In the genomic region with DNA sequence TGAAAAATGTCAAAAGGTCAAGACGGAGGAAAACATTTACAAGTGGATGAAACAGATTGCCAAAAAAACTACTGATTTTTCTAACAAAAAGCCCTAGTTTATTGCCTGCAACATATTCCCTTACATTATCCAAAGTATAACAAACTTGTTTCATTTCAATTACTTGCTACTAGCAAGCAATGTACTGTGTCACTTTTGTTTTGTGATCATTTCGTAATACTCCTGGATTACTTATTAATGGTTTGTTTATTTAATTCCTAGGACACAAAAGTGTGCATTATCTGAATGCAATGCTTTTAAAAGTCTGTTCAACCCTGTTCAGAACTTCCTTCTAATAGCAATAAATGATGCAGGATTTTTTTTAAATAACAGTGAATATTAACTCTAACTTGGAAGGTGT, we compare ENCODE assay signal across 2 cellular contexts.
TF ChIP-seq lines count a peak whose summit lies in the region.

No MANE protein-coding gene starts in this region.

TF ChIP-seq in IMR-90, 13 proteins besides CTCF, POLR2A, EP300 and RAD21:
- TF ChIP-seq NFE2L2 (IDR thresholded peaks at IDR 0.05; ENCODE audit: low read depth, low read length) = no peak
- peak; percentile 71; the same call in 1 of the 2 replicates for TF ChIP-seq CEBPB (IDR thresholded peaks at IDR 0.05; ENCODE audit: low read depth, low read length)

TF ChIP-seq in HepG2, 621 proteins besides CTCF, POLR2A, EP300 and RAD21 (continues in another document):
- TF ChIP-seq, protein P1, sequence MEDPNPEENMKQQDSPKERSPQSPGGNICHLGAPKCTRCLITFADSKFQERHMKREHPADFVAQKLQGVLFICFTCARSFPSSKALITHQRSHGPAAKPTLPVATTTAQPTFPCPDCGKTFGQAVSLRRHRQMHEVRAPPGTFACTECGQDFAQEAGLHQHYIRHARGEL (CRISPR knock-in tag; IDR thresholded peaks at IDR 0.05) = no peak
- TF ChIP-seq SAP130 (CRISPR knock-in tag; IDR thresholded peaks at IDR 0.05; ENCODE audit: low read depth) = peak; percentile 54
- TF ChIP-seq, protein P2, sequence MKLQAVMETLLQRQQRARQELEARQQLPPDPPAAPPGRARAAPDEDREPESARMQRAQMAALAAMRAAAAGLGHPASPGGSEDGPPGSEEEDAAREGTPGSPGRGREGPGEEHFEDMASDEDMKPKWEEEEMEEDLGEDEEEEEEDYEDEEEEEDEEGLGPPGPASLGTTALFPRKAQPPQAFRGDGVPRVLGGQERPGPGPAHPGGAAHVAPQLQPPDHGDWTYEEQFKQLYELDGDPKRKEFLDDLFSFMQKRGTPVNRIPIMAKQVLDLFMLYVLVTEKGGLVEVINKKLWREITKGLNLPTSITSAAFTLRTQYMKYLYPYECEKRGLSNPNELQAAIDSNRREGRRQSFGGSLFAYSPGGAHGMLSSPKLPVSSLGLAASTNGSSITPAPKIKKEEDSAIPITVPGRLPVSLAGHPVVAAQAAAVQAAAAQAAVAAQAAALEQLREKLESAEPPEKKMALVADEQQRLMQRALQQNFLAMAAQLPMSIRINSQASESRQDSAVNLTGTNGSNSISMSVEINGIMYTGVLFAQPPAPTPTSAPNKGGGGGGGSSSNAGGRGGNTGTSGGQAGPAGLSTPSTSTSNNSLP (IDR thresholded peaks at IDR 0.05; ENCODE audit: low read depth, low read length) = peak; percentile 94
- TF ChIP-seq NCOA2 (CRISPR knock-in tag; IDR thresholded peaks at IDR 0.05) = peak; percentile 69
- peak; percentile 76; the same call in 1 of the 2 replicates for TF ChIP-seq SOX5 (CRISPR knock-in tag; IDR thresholded peaks at IDR 0.05; ENCODE audit: borderline replicate concordance)
- TF ChIP-seq SOX13 (IDR thresholded peaks at IDR 0.05) = no peak
- peak in 1 of 2 experiments; percentile 80; a peak in 1 of 4 replicates for TF ChIP-seq SOX13 (CRISPR knock-in tag; conservative IDR thresholded peaks at IDR 0.05 in 1 of 2, IDR thresholded peaks at IDR 0.05 in 1 of 2)
- TF ChIP-seq, protein P3, sequence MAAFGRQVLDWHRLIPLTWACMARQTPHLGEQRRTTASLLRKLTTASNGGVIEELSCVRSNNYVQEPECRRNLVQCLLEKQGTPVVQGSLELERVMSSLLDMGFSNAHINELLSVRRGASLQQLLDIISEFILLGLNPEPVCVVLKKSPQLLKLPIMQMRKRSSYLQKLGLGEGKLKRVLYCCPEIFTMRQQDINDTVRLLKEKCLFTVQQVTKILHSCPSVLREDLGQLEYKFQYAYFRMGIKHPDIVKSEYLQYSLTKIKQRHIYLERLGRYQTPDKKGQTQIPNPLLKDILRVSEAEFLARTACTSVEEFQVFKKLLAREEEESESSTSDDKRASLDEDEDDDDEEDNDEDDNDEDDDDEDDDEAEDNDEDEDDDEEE (CRISPR knock-in tag; IDR thresholded peaks at IDR 0.05) = no peak
- 0 out of 2 replicates have a peak, but pooled peaks have one; percentile 21 for TF ChIP-seq CREM (IDR thresholded peaks at IDR 0.05)
- no peak for TF ChIP-seq CREM (CRISPR knock-in tag; IDR thresholded peaks at IDR 0.05)
- TF ChIP-seq, protein P4, sequence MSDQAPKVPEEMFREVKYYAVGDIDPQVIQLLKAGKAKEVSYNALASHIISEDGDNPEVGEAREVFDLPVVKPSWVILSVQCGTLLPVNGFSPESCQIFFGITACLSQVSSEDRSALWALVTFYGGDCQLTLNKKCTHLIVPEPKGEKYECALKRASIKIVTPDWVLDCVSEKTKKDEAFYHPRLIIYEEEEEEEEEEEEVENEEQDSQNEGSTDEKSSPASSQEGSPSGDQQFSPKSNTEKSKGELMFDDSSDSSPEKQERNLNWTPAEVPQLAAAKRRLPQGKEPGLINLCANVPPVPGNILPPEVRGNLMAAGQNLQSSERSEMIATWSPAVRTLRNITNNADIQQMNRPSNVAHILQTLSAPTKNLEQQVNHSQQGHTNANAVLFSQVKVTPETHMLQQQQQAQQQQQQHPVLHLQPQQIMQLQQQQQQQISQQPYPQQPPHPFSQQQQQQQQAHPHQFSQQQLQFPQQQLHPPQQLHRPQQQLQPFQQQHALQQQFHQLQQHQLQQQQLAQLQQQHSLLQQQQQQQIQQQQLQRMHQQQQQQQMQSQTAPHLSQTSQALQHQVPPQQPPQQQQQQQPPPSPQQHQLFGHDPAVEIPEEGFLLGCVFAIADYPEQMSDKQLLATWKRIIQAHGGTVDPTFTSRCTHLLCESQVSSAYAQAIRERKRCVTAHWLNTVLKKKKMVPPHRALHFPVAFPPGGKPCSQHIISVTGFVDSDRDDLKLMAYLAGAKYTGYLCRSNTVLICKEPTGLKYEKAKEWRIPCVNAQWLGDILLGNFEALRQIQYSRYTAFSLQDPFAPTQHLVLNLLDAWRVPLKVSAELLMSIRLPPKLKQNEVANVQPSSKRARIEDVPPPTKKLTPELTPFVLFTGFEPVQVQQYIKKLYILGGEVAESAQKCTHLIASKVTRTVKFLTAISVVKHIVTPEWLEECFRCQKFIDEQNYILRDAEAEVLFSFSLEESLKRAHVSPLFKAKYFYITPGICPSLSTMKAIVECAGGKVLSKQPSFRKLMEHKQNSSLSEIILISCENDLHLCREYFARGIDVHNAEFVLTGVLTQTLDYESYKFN (CRISPR knock-in tag; conservative IDR thresholded peaks at IDR 0.05) = peak; percentile 67
- TF ChIP-seq PAWR (CRISPR knock-in tag; IDR thresholded peaks at IDR 0.05; ENCODE audit: borderline replicate concordance) = no peak
- peak; percentile 29; the same call in 1 of the 2 replicates for TF ChIP-seq ZNF652 (CRISPR knock-in tag; IDR thresholded peaks at IDR 0.05; ENCODE audit: borderline replicate concordance, low read depth)
- TF ChIP-seq KAT8 (CRISPR knock-in tag; IDR thresholded peaks at IDR 0.05) = 0 out of 2 replicates have a peak, but pooled peaks have one; percentile 14
- TF ChIP-seq MIXL1 (CRISPR knock-in tag; IDR thresholded peaks at IDR 0.05) = peak; percentile 90
- TF ChIP-seq ZNF24 (IDR thresholded peaks at IDR 0.05) = no peak
- peak; percentile 17; the same call in 1 of the 2 replicates for TF ChIP-seq POGZ (CRISPR knock-in tag; IDR thresholded peaks at IDR 0.05)
- TF ChIP-seq ELF3 (CRISPR knock-in tag; IDR thresholded peaks at IDR 0.05) = peak; percentile 75
- TF ChIP-seq DPF2 (CRISPR knock-in tag; IDR thresholded peaks at IDR 0.05; ENCODE audit: borderline replicate concordance, low read depth) = peak; percentile 18; the same call in 1 of the 2 replicates
- TF ChIP-seq, protein P5, sequence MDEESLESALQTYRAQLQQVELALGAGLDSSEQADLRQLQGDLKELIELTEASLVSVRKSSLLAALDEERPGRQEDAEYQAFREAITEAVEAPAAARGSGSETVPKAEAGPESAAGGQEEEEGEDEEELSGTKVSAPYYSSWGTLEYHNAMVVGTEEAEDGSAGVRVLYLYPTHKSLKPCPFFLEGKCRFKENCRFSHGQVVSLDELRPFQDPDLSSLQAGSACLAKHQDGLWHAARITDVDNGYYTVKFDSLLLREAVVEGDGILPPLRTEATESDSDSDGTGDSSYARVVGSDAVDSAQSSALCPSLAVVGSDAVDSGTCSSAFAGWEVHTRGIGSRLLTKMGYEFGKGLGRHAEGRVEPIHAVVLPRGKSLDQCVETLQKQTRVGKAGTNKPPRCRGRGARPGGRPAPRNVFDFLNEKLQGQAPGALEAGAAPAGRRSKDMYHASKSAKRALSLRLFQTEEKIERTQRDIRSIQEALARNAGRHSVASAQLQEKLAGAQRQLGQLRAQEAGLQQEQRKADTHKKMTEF (CRISPR knock-in tag; IDR thresholded peaks at IDR 0.05) = peak; percentile 58; the same call in 1 of the 2 replicates
- TF ChIP-seq GATAD2A (CRISPR knock-in tag; IDR thresholded peaks at IDR 0.05) = peak; percentile 83
- TF ChIP-seq FOXA1 (IDR thresholded peaks at IDR 0.05) = no peak
- TF ChIP-seq FOXA1 (CRISPR knock-in tag; IDR thresholded peaks at IDR 0.05) = peak; percentile 53
- peak; percentile 16; the same call in 1 of the 2 replicates for TF ChIP-seq BCL6 (CRISPR knock-in tag; IDR thresholded peaks at IDR 0.05)
- TF ChIP-seq SMAD3 (CRISPR knock-in tag; IDR thresholded peaks at IDR 0.05) = 0 out of 2 replicates have a peak, but pooled peaks have one; percentile 41
- TF ChIP-seq ZNF747 (CRISPR knock-in tag; IDR thresholded peaks at IDR 0.05; ENCODE audit: borderline replicate concordance) = no peak
- peak; percentile 42 for TF ChIP-seq ASH2L (IDR thresholded peaks at IDR 0.05; ENCODE audit: insufficient read length, low read depth, low read length)
- TF ChIP-seq, protein P6, sequence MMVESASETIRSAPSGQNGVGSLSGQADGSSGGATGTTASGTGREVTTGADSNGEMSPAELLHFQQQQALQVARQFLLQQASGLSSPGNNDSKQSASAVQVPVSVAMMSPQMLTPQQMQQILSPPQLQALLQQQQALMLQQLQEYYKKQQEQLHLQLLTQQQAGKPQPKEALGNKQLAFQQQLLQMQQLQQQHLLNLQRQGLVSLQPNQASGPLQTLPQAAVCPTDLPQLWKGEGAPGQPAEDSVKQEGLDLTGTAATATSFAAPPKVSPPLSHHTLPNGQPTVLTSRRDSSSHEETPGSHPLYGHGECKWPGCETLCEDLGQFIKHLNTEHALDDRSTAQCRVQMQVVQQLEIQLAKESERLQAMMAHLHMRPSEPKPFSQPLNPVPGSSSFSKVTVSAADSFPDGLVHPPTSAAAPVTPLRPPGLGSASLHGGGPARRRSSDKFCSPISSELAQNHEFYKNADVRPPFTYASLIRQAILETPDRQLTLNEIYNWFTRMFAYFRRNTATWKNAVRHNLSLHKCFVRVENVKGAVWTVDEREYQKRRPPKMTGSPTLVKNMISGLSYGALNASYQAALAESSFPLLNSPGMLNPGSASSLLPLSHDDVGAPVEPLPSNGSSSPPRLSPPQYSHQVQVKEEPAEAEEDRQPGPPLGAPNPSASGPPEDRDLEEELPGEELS (CRISPR knock-in tag; IDR thresholded peaks at IDR 0.05) = peak; percentile 43; the same call in 1 of the 2 replicates
- no peak for TF ChIP-seq ZNF788 (CRISPR knock-in tag; IDR thresholded peaks at IDR 0.05; ENCODE audit: borderline replicate concordance)
- no peak for TF ChIP-seq FOXP1 (IDR thresholded peaks at IDR 0.05)
- TF ChIP-seq FOXP1 (CRISPR knock-in tag; IDR thresholded peaks at IDR 0.05) = peak; percentile 71; the same call in 1 of the 2 replicates
- peak; percentile 75 for TF ChIP-seq FOXA3 (CRISPR knock-in tag; IDR thresholded peaks at IDR 0.05)
- no peak for TF ChIP-seq SOX6 (IDR thresholded peaks at IDR 0.05)
- TF ChIP-seq SOX6 (CRISPR knock-in tag; IDR thresholded peaks at IDR 0.05) = peak; percentile 68; the same call in 1 of the 2 replicates
- TF ChIP-seq HMG20A (CRISPR knock-in tag; IDR thresholded peaks at IDR 0.05; ENCODE audit: borderline replicate concordance) = peak; percentile 80; the same call in 1 of the 2 replicates
- TF ChIP-seq, protein P7, sequence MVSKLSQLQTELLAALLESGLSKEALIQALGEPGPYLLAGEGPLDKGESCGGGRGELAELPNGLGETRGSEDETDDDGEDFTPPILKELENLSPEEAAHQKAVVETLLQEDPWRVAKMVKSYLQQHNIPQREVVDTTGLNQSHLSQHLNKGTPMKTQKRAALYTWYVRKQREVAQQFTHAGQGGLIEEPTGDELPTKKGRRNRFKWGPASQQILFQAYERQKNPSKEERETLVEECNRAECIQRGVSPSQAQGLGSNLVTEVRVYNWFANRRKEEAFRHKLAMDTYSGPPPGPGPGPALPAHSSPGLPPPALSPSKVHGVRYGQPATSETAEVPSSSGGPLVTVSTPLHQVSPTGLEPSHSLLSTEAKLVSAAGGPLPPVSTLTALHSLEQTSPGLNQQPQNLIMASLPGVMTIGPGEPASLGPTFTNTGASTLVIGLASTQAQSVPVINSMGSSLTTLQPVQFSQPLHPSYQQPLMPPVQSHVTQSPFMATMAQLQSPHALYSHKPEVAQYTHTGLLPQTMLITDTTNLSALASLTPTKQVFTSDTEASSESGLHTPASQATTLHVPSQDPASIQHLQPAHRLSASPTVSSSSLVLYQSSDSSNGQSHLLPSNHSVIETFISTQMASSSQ (IDR thresholded peaks at IDR 0.05; ENCODE audit: low read depth) = peak; percentile 87
- TF ChIP-seq, protein P7 (CRISPR knock-in tag; IDR thresholded peaks at IDR 0.05; ENCODE audit: borderline replicate concordance) = peak; percentile 93; the same call in 1 of the 2 replicates
- peak; percentile 68; the same call in 1 of the 2 replicates for TF ChIP-seq HNRNPUL1 (IDR thresholded peaks at IDR 0.05; ENCODE audit: low read depth, low read length)
- peak; percentile 88 for TF ChIP-seq CEBPG (CRISPR knock-in tag; IDR thresholded peaks at IDR 0.05)
- peak; percentile 66; the same call in 1 of the 2 replicates for TF ChIP-seq RXRB (CRISPR knock-in tag; IDR thresholded peaks at IDR 0.05; ENCODE audit: borderline replicate concordance)
- no peak for TF ChIP-seq ISX (CRISPR knock-in tag; conservative IDR thresholded peaks at IDR 0.05)
- TF ChIP-seq ZNF367 (CRISPR knock-in tag; IDR thresholded peaks at IDR 0.05; ENCODE audit: borderline replicate concordance) = no peak
- TF ChIP-seq ISL2 (CRISPR knock-in tag; IDR thresholded peaks at IDR 0.05) = peak; percentile 68; the same call in 1 of the 2 replicates
- TF ChIP-seq NR2F6 (IDR thresholded peaks at IDR 0.05) = no peak
- peak; percentile 64; the same call in 1 of the 2 replicates for TF ChIP-seq NR2F6 (CRISPR knock-in tag; IDR thresholded peaks at IDR 0.05)
- peak; percentile 90 for TF ChIP-seq CEBPB (IDR thresholded peaks at IDR 0.05; ENCODE audit: borderline replicate concordance, low read depth, low read length)
- TF ChIP-seq KLF16 (CRISPR knock-in tag; IDR thresholded peaks at IDR 0.05) = 0 out of 4 replicates have a peak, but pooled peaks of 1 of the 2 experiments have one; percentile 35
- TF ChIP-seq, protein P8, sequence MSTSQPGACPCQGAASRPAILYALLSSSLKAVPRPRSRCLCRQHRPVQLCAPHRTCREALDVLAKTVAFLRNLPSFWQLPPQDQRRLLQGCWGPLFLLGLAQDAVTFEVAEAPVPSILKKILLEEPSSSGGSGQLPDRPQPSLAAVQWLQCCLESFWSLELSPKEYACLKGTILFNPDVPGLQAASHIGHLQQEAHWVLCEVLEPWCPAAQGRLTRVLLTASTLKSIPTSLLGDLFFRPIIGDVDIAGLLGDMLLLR (CRISPR knock-in tag; IDR thresholded peaks at IDR 0.05) = no peak
